1 cellular context compared by ENCODE assay signal in genomic region chr2:105779394-105779793, GRCh38.
TF ChIP-seq lines count a peak whose summit lies in the region.

No MANE protein-coding gene starts in this region.

TF ChIP-seq in Ishikawa, 13 proteins besides CTCF, POLR2A, EP300 and RAD21 (continued from another document):
- TF ChIP-seq REST (IDR thresholded peaks at IDR 0.05; ENCODE audit: low read depth) (no peak), TAF1 (IDR thresholded peaks at IDR 0.05; ENCODE audit: low read depth) (no peak)
